Comparison of ENCODE assay signal across 1 cellular context in the genomic region with DNA sequence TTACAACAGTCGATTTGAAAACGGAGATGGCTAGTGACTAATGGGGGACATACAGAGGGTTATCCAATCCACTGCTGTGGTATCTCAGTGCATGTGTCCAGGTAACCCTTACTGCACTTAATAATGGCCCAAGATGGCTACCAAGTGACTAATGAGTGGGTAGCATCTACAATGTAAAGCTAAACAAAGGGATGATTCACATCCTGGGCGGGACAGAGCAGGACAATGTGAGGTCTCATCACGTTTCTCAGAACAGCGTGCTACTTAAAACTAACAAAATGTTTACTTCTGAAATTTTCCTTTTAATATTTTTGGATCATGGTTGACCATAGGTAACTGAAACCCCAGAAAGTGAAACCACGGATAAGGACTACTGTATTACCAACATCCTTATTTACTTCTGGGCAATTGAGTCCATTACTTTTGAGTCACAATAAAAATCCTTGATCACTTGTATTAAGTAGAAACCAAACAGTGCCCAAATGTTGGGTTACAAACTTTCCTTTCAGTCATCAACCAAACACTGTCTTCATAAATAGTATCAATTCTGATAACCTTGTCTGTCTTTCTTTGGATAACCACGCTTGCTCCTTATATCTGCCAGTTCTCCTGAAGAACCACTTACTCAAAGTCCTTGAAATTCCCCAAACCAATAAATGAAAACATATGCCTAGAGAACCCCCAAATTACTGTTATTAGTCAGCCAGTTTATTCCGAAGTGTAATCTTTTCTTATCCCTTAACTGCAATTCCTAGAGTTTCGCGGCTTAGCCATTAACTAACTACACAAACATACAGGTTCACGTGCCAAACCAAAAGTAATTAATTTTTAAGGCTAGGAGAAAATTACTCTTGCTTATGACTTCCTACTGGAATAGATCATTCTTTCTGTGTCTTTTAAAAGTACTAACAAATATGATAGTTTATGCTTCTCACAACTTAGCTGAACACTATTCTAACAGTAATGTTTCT.
TF ChIP-seq lines count a peak whose summit lies in the region.

No MANE protein-coding gene starts in this region.

TF ChIP-seq in K562, 482 proteins besides CTCF, POLR2A, EP300 and RAD21:
- TF ChIP-seq YY1 (IDR thresholded peaks at IDR 0.05; ENCODE audit: borderline replicate concordance in 1 of 3, control insufficient read depth in 1 of 3, extremely low read depth in 1 of 3, insufficient read depth in 3 of 3, insufficient read length in 1 of 3, insufficient replicate concordance in 2 of 3, low read depth in 1 of 3, low read length in 2 of 3) (peak in 1 of 3 experiments; percentile 37), EZH2 (IDR thresholded peaks at IDR 0.05; ENCODE audit: borderline replicate concordance, low read depth, low read length) (no peak), PKNOX1 (IDR thresholded peaks at IDR 0.05) (no peak), RBM22 (IDR thresholded peaks at IDR 0.05; ENCODE audit: low read depth, low read length, poor library complexity, severe bottlenecking) (no peak), SOX6 (IDR thresholded peaks at IDR 0.05) (peak; percentile 70; the same call in 1 of the 2 replicates), KLF10 (CRISPR knock-in tag; IDR thresholded peaks at IDR 0.05) (no peak), ZNF41 (CRISPR knock-in tag; conservative IDR thresholded peaks at IDR 0.05) (no peak), ARID3A (IDR thresholded peaks at IDR 0.05; ENCODE audit: borderline replicate concordance, low read depth, low read length) (no peak), HLTF (IDR thresholded peaks at IDR 0.05) (no peak), SETDB1 (IDR thresholded peaks at IDR 0.05; ENCODE audit: low read length) (no peak), LEF1 (IDR thresholded peaks at IDR 0.05) (no peak), ETV5 (CRISPR knock-in tag; IDR thresholded peaks at IDR 0.05; ENCODE audit: low read depth) (peak; percentile 40; the same call in 1 of the 2 replicates), DPF2 (IDR thresholded peaks at IDR 0.05) (no peak), FOSL1 (tag; conservative IDR thresholded peaks at IDR 0.05) (peak; percentile 71)
- TF ChIP-seq, protein P1, sequence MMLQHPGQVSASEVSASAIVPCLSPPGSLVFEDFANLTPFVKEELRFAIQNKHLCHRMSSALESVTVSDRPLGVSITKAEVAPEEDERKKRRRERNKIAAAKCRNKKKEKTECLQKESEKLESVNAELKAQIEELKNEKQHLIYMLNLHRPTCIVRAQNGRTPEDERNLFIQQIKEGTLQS (IDR thresholded peaks at IDR 0.05): peak; percentile 15; the same call in 1 of the 2 replicates
- TF ChIP-seq, protein P1 (CRISPR knock-in tag; conservative IDR thresholded peaks at IDR 0.05): no peak
